In genomic region chr2:182906454-182906853, GRCh38 we compare ENCODE assay signal across 35 cellular contexts. TPM values are rescaled to one million over a fixed set of nuclear protein-coding genes. Genes with fewer than 3 reads are reported as not detected.
A peak's percentile ranks its signal among the peaks of the same experiment; 100 is the strongest.
DNase-seq lines count a peak whose midpoint lies in the region; ATAC-seq and TF ChIP-seq lines count a peak whose summit lies in the region.
"Had no signal": no experiment of that assay in that cellular context is flagged by ENCODE, and none has a peak within 500 bp of the region (broad histone marks: within the 10 kb centered on the region; RNA-seq: fewer than 3 reads in every experiment).

No MANE protein-coding gene starts in this region.

- H3K36me3 ChIP-seq in endodermal cell (ENCODE audit: control insufficient read depth, insufficient read depth, low read length), result peaks cover 21% of the 10 kb centered on the region
- no peaks in the 10 kb centered on the region for H3K36me3 ChIP-seq in CD4-positive, alpha-beta memory T cell (ENCODE audit: insufficient read depth, low read length)
- H3K36me3 ChIP-seq: right lobe of liver, thyroid gland, uterus had no signal

- peaks cover 42% of the 10 kb centered on the region for H3K36me3 Mint-ChIP-seq in endodermal cell (ENCODE audit: low read depth)
- H3K36me3 Mint-ChIP-seq in CD4-positive, alpha-beta memory T cell, result no peaks in the 10 kb centered on the region
- H3K36me3 Mint-ChIP-seq: IgD-negative memory B cell had no signal

- H3K27me3 ChIP-seq in endodermal cell (ENCODE audit: control insufficient read depth, insufficient read depth, low read length, poor library complexity, severe bottlenecking), result no peaks in the 10 kb centered on the region
- no peaks in the 10 kb centered on the region for H3K27me3 ChIP-seq in CD4-positive, alpha-beta memory T cell (ENCODE audit: insufficient read depth, low read length)
- H3K27me3 ChIP-seq: esophagus muscularis mucosa, heart left ventricle, right lobe of liver, thyroid gland, uterus had no signal

- no peak for TF ChIP-seq CTCF in endodermal cell (conservative IDR thresholded peaks at IDR 0.05)

- intact Hi-C loops in CD4-positive, alpha-beta memory T cell (cut with micrococcal nuclease), result no loop called here

- H3K4me3 ChIP-seq in endodermal cell (ENCODE audit: low read length), result no peak overlapping the region
- H3K4me3 ChIP-seq in CD4-positive, alpha-beta memory T cell (ENCODE audit: low read length in 2 of 2), result no peak overlapping the region
- H3K4me3 ChIP-seq: esophagus muscularis mucosa, GM23248, heart left ventricle, PC-9, right lobe of liver, thyroid gland, uterus had no signal

- ATAC-seq in GM18502 (IDR thresholded peaks at IDR 0.05; ENCODE audit: poor library complexity, unreplicated experiment), result peak; percentile 60
- peak; percentile 51 for ATAC-seq in GM19452 (IDR thresholded peaks at IDR 0.05; ENCODE audit: unreplicated experiment)
- peak; percentile 55 for ATAC-seq in HG03432 (IDR thresholded peaks at IDR 0.05; ENCODE audit: unreplicated experiment)
- ATAC-seq in GM21526 (IDR thresholded peaks at IDR 0.05; ENCODE audit: low FRiP score, unreplicated experiment), result no peak
- ATAC-seq: activated CD8-positive, alpha-beta T cell treated with anti-CD3 and anti-CD28 coated beads for 36 hours; left ventricle myocardium superior; right lobe of liver had no signal

- no peaks in the 10 kb centered on the region for H3K9me3 ChIP-seq in endodermal cell (ENCODE audit: control insufficient read depth, low read length)
- H3K9me3 ChIP-seq in CD4-positive, alpha-beta memory T cell (ENCODE audit: control insufficient read depth in 1 of 2, low read length in 2 of 2), result no peaks in the 10 kb centered on the region
- H3K9me3 ChIP-seq: esophagus muscularis mucosa, heart left ventricle, right lobe of liver, thyroid gland, uterus had no signal

- no peaks in the 10 kb centered on the region for H3K27me3 Mint-ChIP-seq in endodermal cell (ENCODE audit: insufficient read depth)
- no peaks in the 10 kb centered on the region for H3K27me3 Mint-ChIP-seq in CD4-positive, alpha-beta memory T cell
- H3K27me3 Mint-ChIP-seq: activated CD8-positive, alpha-beta T cell treated with anti-CD3 and anti-CD28 coated beads for 36 hours; central memory CD8-positive, alpha-beta T cell had no signal

- DNase-seq in endodermal cell (no peak), kidney tubule cell (ENCODE audit: low spot score) (no peak), NCI-H446 (lab: John Stamatoyannopoulos, UW) (no peak)
- no peak for DNase-seq in CD4-positive, alpha-beta memory T cell
- DNase-seq: 8988T; activated CD8-positive, alpha-beta memory T cell treated with anti-CD3 and anti-CD28 coated beads, Interleukin-2, amount 50 U/mL, for 48 hours; activated CD8-positive, alpha-beta T cell treated with anti-CD3 and anti-CD28 coated beads for 36 hours; activated naive CD4-positive, alpha-beta T cell treated with anti-CD3 and anti-CD28 coated beads for 36 hours; Calu3; dermis blood vessel endothelial cell; DMS79; foreskin fibroblast; GF-D8; GM23248; heart left ventricle; islet precursor cell; left ventricle myocardium superior; NCI-H1092; NCI-H2029; NCI-H524 treated with DMSO at 0.1 percent for 48 hours; PC-9; right lobe of liver; Right ventricle myocardium superior; stimulated activated CD4-positive, alpha-beta T cell treated with anti-CD3 and anti-CD28 coated beads, Interleukin-12 subunit alpha, Interleukin-12 subunit beta, amount 100 ng/mL, for 4 hours; stimulated activated CD4-positive, alpha-beta T cell treated with anti-CD3 and anti-CD28 coated beads, Interleukin-4, amount 100 ng/mL, for 24 hours; thyroid gland; uterus had no signal

- no peak overlapping the region for H3K4me3 Mint-ChIP-seq in endodermal cell
- H3K4me3 Mint-ChIP-seq in CD4-positive, alpha-beta memory T cell, result no peak overlapping the region
- H3K4me3 Mint-ChIP-seq: activated CD8-positive, alpha-beta T cell treated with anti-CD3 and anti-CD28 coated beads for 36 hours; activated naive CD4-positive, alpha-beta T cell treated with anti-CD3 and anti-CD28 coated beads for 36 hours; activated T-helper 1 cell treated with anti-CD3 and anti-CD28 coated beads, Interleukin-12 subunit alpha, Interleukin-12 subunit beta, Interleukin-2, Interleukin-4 antibody, amounts not matched to agents 30 ng/mL and 10 ng/mL and 1 ng/mL, durations not matched to agents 14 hours and 24 hours and 36 hours; central memory CD8-positive, alpha-beta T cell; IgD-negative memory B cell had no signal

- peak overlapping the region; percentile 10 for H3K27ac Mint-ChIP-seq in endodermal cell
- H3K27ac Mint-ChIP-seq in CD4-positive, alpha-beta memory T cell, result no peak overlapping the region
- H3K27ac Mint-ChIP-seq: activated CD8-positive, alpha-beta T cell treated with anti-CD3 and anti-CD28 coated beads for 36 hours; activated naive CD4-positive, alpha-beta T cell treated with anti-CD3 and anti-CD28 coated beads for 36 hours; activated T-helper 1 cell treated with anti-CD3 and anti-CD28 coated beads, Interleukin-12 subunit alpha, Interleukin-12 subunit beta, Interleukin-2, Interleukin-4 antibody, amounts not matched to agents 30 ng/mL and 10 ng/mL and 1 ng/mL, durations not matched to agents 14 hours and 24 hours and 36 hours; IgD-negative memory B cell had no signal

- H3K9ac ChIP-seq in endodermal cell (ENCODE audit: extremely low read depth, low read length, poor library complexity, severe bottlenecking), result no peak overlapping the region
- H3K9ac ChIP-seq: GM23248 had no signal

- POLR2A ChIA-PET in CD4-positive, alpha-beta memory T cell (lab: Charles Lee; ENCODE audit: partially characterized antibody), result no interaction called here

- H3K4me1 Mint-ChIP-seq in endodermal cell, result peaks cover 21% of the 10 kb centered on the region
- H3K4me1 Mint-ChIP-seq in CD4-positive, alpha-beta memory T cell, result peaks cover 0 to 2% (median under 1%) of the 10 kb centered on the region in 4 donors
- H3K4me1 Mint-ChIP-seq: central memory CD8-positive, alpha-beta T cell; IgD-negative memory B cell had no signal

- H3K4me1 ChIP-seq in endodermal cell (ENCODE audit: control insufficient read depth, insufficient read depth, low read length), result peaks cover 4% of the 10 kb centered on the region
- no peaks in the 10 kb centered on the region for H3K4me1 ChIP-seq in CD4-positive, alpha-beta memory T cell (ENCODE audit: insufficient read depth, low read length)
- H3K4me1 ChIP-seq: heart left ventricle, thyroid gland, uterus had no signal

- H3K27ac ChIP-seq in endodermal cell (ENCODE audit: low read depth, low read length), result no peak overlapping the region
- H3K27ac ChIP-seq in CD4-positive, alpha-beta memory T cell (ENCODE audit: low read depth, low read length), result no peak overlapping the region
- H3K27ac ChIP-seq: esophagus muscularis mucosa, GM23248, heart left ventricle, PC-9, right lobe of liver, thyroid gland, uterus had no signal

- CTCF ChIA-PET in CD4-positive, alpha-beta memory T cell (lab: Charles Lee; ENCODE audit: partially characterized antibody), result interaction anchor here (0.8 to 1.9 kb wide), 2 partner anchors 11 to 12 kb away, joined by 3 read pairs; no protein-coding TSS in a partner anchor

- H3K9me3 Mint-ChIP-seq in endodermal cell, result no peaks in the 10 kb centered on the region
- H3K9me3 Mint-ChIP-seq in CD4-positive, alpha-beta memory T cell, result no peaks in the 10 kb centered on the region
- H3K9me3 Mint-ChIP-seq: activated CD8-positive, alpha-beta T cell treated with anti-CD3 and anti-CD28 coated beads for 36 hours; activated naive CD4-positive, alpha-beta T cell treated with anti-CD3 and anti-CD28 coated beads for 36 hours; activated T-helper 1 cell treated with anti-CD3 and anti-CD28 coated beads, Interleukin-12 subunit alpha, Interleukin-12 subunit beta, Interleukin-2, Interleukin-4 antibody, amounts not matched to agents 30 ng/mL and 10 ng/mL and 1 ng/mL, durations not matched to agents 14 hours and 24 hours and 36 hours; central memory CD8-positive, alpha-beta T cell; IgD-negative memory B cell had no signal

RNA-seq across cellular contexts. Expression of gene FRZB, which starts 40.0 kb away (rescaled TPM):
- total RNA-seq in endodermal cell, result 100 to 1,000 TPM in 1 of 2 donors, 10 to 100 TPM in 1; 54.8 to 107 TPM
- 38.5 TPM for polyA plus RNA-seq in endodermal cell (2013, experiment 1 of 2)
- polyA plus RNA-seq in endodermal cell (2013, experiment 2 of 2), result 42.6 TPM
- total RNA-seq in CD4-positive, alpha-beta memory T cell, result not detected
- polyA plus RNA-seq in CD4-positive, alpha-beta memory T cell, result under 1 TPM in 1 of 2 donors, not detected in 1; 0.43 TPM
- total RNA-seq: activated CD8-positive, alpha-beta T cell treated with anti-CD3 and anti-CD28 coated beads for 36 hours; activated naive CD4-positive, alpha-beta T cell treated with anti-CD3 and anti-CD28 coated beads for 36 hours; activated T-helper 1 cell treated with anti-CD3 and anti-CD28 coated beads, Interleukin-12 subunit alpha, Interleukin-12 subunit beta, Interleukin-2, Interleukin-4 antibody, amounts not matched to agents 30 ng/mL and 10 ng/mL and 1 ng/mL, durations not matched to agents 14 hours and 24 hours and 36 hours had no signal

Comparison
In these comparisons a context has a peak if more than half of its experiments do, and no peak if none do; other contexts are left out.
1. RNA of gene FRZB, which starts 40.0 kb away (total RNA-seq): 54.8 to 107 TPM in endodermal cell; not detected in CD4-positive, alpha-beta memory T cell; every median in the first group is over 10 times any median in the second.